ENCODE assay signal across 26 cellular contexts in genomic region chr3:9841015-9841414, GRCh38. TPM values are rescaled to one million over a fixed set of nuclear protein-coding genes. Genes with fewer than 3 reads are reported as not detected.
"Had no signal": no experiment of that assay in that cellular context is flagged by ENCODE, and none has a peak within 500 bp of the region (broad histone marks: within the 10 kb centered on the region; RNA-seq: fewer than 3 reads in every experiment).

No MANE protein-coding gene starts in this region.

- H3K4me3 Mint-ChIP-seq: activated CD8-positive, alpha-beta T cell treated with anti-CD3 and anti-CD28 coated beads, Interleukin-2, amount 10 ng/mL, durations not matched to agents 7 days and 5 days; activated naive CD4-positive, alpha-beta T cell treated with anti-CD3 and anti-CD28 coated beads, Interleukin-2, amount 10 ng/mL, durations not matched to agents 7 days and 5 days; central memory CD8-positive, alpha-beta T cell; T-helper 1 cell treated with Interleukin-12 subunit alpha and Interleukin-12 subunit beta and Interleukin-4 antibody, amounts not matched to agents 30 μg/mL and 1 μg/mL, for 36 hours; T-helper 2 cell treated with Interferon-gamma antibody and Interleukin-4, amounts not matched to agents 5 μg/mL and 100 μg/mL, for 36 hours had no signal

- DNase-seq: activated CD4-positive, alpha-beta T cell treated with anti-CD3 and anti-CD28 coated beads, Interleukin-2, amount 10 ng/mL, durations not matched to agents 24 days and 14 days; activated CD4-positive, alpha-beta T cell treated with anti-CD3 and anti-CD28 coated beads, Interleukin-2, amount 50 U/mL, for 48 hours; activated CD8-positive, alpha-beta T cell treated with anti-CD3 and anti-CD28 coated beads, Interleukin-2, amount 10 ng/mL, durations not matched to agents 7 days and 5 days; activated effector memory CD4-positive, alpha-beta T cell treated with Interleukin-2 at 50 U/mL for 16 hours; activated naive CD4-positive, alpha-beta T cell treated with anti-CD3 and anti-CD28 coated beads, Interleukin-2, amount 10 ng/mL, durations not matched to agents 7 days and 5 days; activated naive CD8-positive, alpha-beta T cell treated with anti-CD3 and anti-CD28 coated beads, Interleukin-2, amount 50 U/mL, for 24 hours; activated T-cell treated with anti-CD3 and anti-CD28 coated beads, Interleukin-2, amount 50 U/mL, for 48 hours; aorta; KBM-7; MG63; NCI-H1048; NCI-H1436 treated with DMSO at 0.1 percent for 48 hours; NCI-H1694 treated with DMSO at 0.1 percent for 48 hours; NCI-H2029; NCI-H345; NCI-H524 treated with DMSO at 0.1 percent for 48 hours; SHP77 treated with DMSO at 0.1 percent for 48 hours; SK-N-SH had no signal

- H3K27ac Mint-ChIP-seq: activated CD4-positive, alpha-beta T cell treated with anti-CD3 and anti-CD28 coated beads, Interleukin-2, amount 10 ng/mL, durations not matched to agents 24 days and 14 days; activated CD8-positive, alpha-beta T cell treated with anti-CD3 and anti-CD28 coated beads, Interleukin-2, amount 10 ng/mL, durations not matched to agents 7 days and 5 days; activated naive CD8-positive, alpha-beta T cell treated with anti-CD3 and anti-CD28 coated beads, Interleukin-2, amount 50 U/mL, for 24 hours; T-helper 1 cell treated with Interleukin-12 subunit alpha and Interleukin-12 subunit beta and Interleukin-4 antibody, amounts not matched to agents 30 μg/mL and 1 μg/mL, for 36 hours had no signal

- ATAC-seq: activated CD8-positive, alpha-beta T cell treated with anti-CD3 and anti-CD28 coated beads, Interleukin-2, amount 10 ng/mL, durations not matched to agents 7 days and 5 days; activated naive CD8-positive, alpha-beta T cell treated with anti-CD3 and anti-CD28 coated beads, Interleukin-2, amount 50 U/mL, for 24 hours; Panc1 had no signal

- H3K27me3 Mint-ChIP-seq: activated CD4-positive, alpha-beta T cell treated with anti-CD3 and anti-CD28 coated beads, Interleukin-2, amount 10 ng/mL, durations not matched to agents 24 days and 14 days; activated naive CD4-positive, alpha-beta T cell treated with anti-CD3 and anti-CD28 coated beads, Interleukin-2, amount 10 ng/mL, durations not matched to agents 7 days and 5 days; activated naive CD8-positive, alpha-beta T cell treated with anti-CD3 and anti-CD28 coated beads, Interleukin-2, amount 50 U/mL, for 24 hours; central memory CD8-positive, alpha-beta T cell had no signal

- H3K27ac ChIP-seq: cardiac muscle cell, SJSA1 had no signal

- H3K9me3 Mint-ChIP-seq: activated CD4-positive, alpha-beta T cell treated with anti-CD3 and anti-CD28 coated beads, Interleukin-2, amount 10 ng/mL, durations not matched to agents 24 days and 14 days; activated naive CD4-positive, alpha-beta T cell treated with anti-CD3 and anti-CD28 coated beads, Interleukin-2, amount 10 ng/mL, durations not matched to agents 7 days and 5 days; activated naive CD8-positive, alpha-beta T cell treated with anti-CD3 and anti-CD28 coated beads, Interleukin-2, amount 50 U/mL, for 24 hours; central memory CD8-positive, alpha-beta T cell; T-helper 1 cell treated with Interleukin-12 subunit alpha and Interleukin-12 subunit beta and Interleukin-4 antibody, amounts not matched to agents 30 μg/mL and 1 μg/mL, for 36 hours; T-helper 2 cell treated with Interferon-gamma antibody and Interleukin-4, amounts not matched to agents 5 μg/mL and 100 μg/mL, for 36 hours had no signal

RNA-seq across cellular contexts. Expression of gene CIDEC, which starts 39.0 kb away (rescaled TPM):
- total RNA-seq: activated CD4-positive, alpha-beta T cell treated with anti-CD3 and anti-CD28 coated beads, Interleukin-2, amount 10 ng/mL, durations not matched to agents 24 days and 14 days; activated CD8-positive, alpha-beta T cell treated with anti-CD3 and anti-CD28 coated beads, Interleukin-2, amount 10 ng/mL, durations not matched to agents 7 days and 5 days; cardiac muscle cell; NCI-H460; RPMI7951; SJSA1 had no signal
